ENCODE assay signal across 20 cellular contexts in genomic region chr1:214540324-214540723, GRCh38. TPM values are rescaled to one million over a fixed set of nuclear protein-coding genes. Genes with fewer than 3 reads are reported as not detected.
A peak's percentile ranks its signal among the peaks of the same experiment; 100 is the strongest.
DNase-seq lines count a peak whose midpoint lies in the region; FAIRE-seq and TF ChIP-seq lines count a peak whose summit lies in the region.
"Had no signal": no experiment of that assay in that cellular context is flagged by ENCODE, and none has a peak within 500 bp of the region (broad histone marks: within the 10 kb centered on the region; RNA-seq: fewer than 3 reads in every experiment).

No MANE protein-coding gene starts in this region.

- H3K9me3 Mint-ChIP-seq in mesothelial cell of epicardium, result no peaks in the 10 kb centered on the region
- H3K9me3 Mint-ChIP-seq: activated B cell treated with CpG ODN at 0.5 μM for 24 hours; activated naive CD8-positive, alpha-beta T cell treated with anti-CD3 and anti-CD28 coated beads for 36 hours; activated T-cell treated with anti-CD3 and anti-CD28 coated beads, Interleukin-2, amount 50 U/mL, for 72 hours had no signal

- no peaks in the 10 kb centered on the region for H3K9me3 ChIP-seq in WERI-Rb-1 (ENCODE audit: severe bottlenecking)
- H3K9me3 ChIP-seq: MG63 had no signal

- no peak overlapping the region for H3K4me3 Mint-ChIP-seq in mesothelial cell of epicardium
- H3K4me3 Mint-ChIP-seq: activated B cell treated with CpG ODN at 0.5 μM for 24 hours; activated naive CD8-positive, alpha-beta T cell treated with anti-CD3 and anti-CD28 coated beads for 36 hours; activated T-cell treated with anti-CD3 and anti-CD28 coated beads, Interleukin-2, amount 50 U/mL, for 72 hours; T-helper 17 cell had no signal

- H3K36me3 Mint-ChIP-seq in mesothelial cell of epicardium, result no peaks in the 10 kb centered on the region
- H3K36me3 Mint-ChIP-seq: activated naive CD8-positive, alpha-beta T cell treated with anti-CD3 and anti-CD28 coated beads for 36 hours had no signal

- H3K4me3 ChIP-seq in WERI-Rb-1 (ENCODE audit: low read depth, low read length), result no peak overlapping the region
- H3K4me3 ChIP-seq: MG63 had no signal

- DNase-seq in DMS 273 (lab: John Stamatoyannopoulos, UW; ENCODE audit: unreplicated experiment), result peak; percentile 48
- peak; percentile 47 to 91 (median 56) for DNase-seq in NCI-H1417 (lab: John Stamatoyannopoulos, UW)
- DNase-seq in WERI-Rb-1, result peak; percentile 19
- DNase-seq in mesothelial cell of epicardium (ENCODE audit: low spot score in 2 of 2, unreplicated experiment in 2 of 2), result no peak
- DNase-seq in HTR-8/SVneo (ENCODE audit: insufficient read length, low spot score), result no peak
- no peak for DNase-seq in NCI-H446 (lab: John Stamatoyannopoulos, UW)
- no peak for DNase-seq in MV-4-11 (lab: John Stamatoyannopoulos, UW)
- no peak for DNase-seq in activated effector memory CD4-positive, alpha-beta T cell treated with anti-CD3 and anti-CD28 coated beads, Interleukin-2, amount 50 U/mL, for 16 hours
- DNase-seq: activated B cell treated with CpG ODN at 0.5 μM for 24 hours; activated naive CD8-positive, alpha-beta T cell treated with anti-CD3 and anti-CD28 coated beads for 36 hours; activated T-cell treated with anti-CD3 and anti-CD28 coated beads, Interleukin-2, amount 50 U/mL, for 72 hours; brain microvascular endothelial cell; EL; MG63; SIG-M5; stimulated activated CD8-positive, alpha-beta memory T cell treated with anti-CD3 and anti-CD28 coated beads, Interleukin-4, amount 100 ng/mL, for 48 hours; T-helper 17 cell had no signal

- H3K36me3 ChIP-seq in WERI-Rb-1, result no peaks in the 10 kb centered on the region
- H3K36me3 ChIP-seq: brain microvascular endothelial cell had no signal

- peak overlapping the region; percentile 69 for H3K27ac Mint-ChIP-seq in mesothelial cell of epicardium
- H3K27ac Mint-ChIP-seq: activated B cell treated with CpG ODN at 0.5 μM for 24 hours; activated naive CD8-positive, alpha-beta T cell treated with anti-CD3 and anti-CD28 coated beads for 36 hours; activated T-cell treated with anti-CD3 and anti-CD28 coated beads, Interleukin-2, amount 50 U/mL, for 72 hours; T-helper 17 cell had no signal

- TF ChIP-seq CTCF in WERI-Rb-1 (IDR thresholded peaks at IDR 0.05; ENCODE audit: low read depth, low read length) (no peak), mesothelial cell of epicardium (IDR thresholded peaks at IDR 0.05; ENCODE audit: unreplicated experiment) (no peak)

- no peak for FAIRE-seq in HTR-8/SVneo (lab: Jason Lieb, UNC)
- FAIRE-seq: frontal cortex, H1, HepG2 had no signal

- H3K27me3 Mint-ChIP-seq in mesothelial cell of epicardium (ENCODE audit: low read depth), result no peaks in the 10 kb centered on the region

- peaks cover 58% of the 10 kb centered on the region for H3K4me1 Mint-ChIP-seq in mesothelial cell of epicardium
- H3K4me1 Mint-ChIP-seq: activated B cell treated with CpG ODN at 0.5 μM for 24 hours; activated naive CD8-positive, alpha-beta T cell treated with anti-CD3 and anti-CD28 coated beads for 36 hours had no signal

- no peak overlapping the region for H3K27ac ChIP-seq in WERI-Rb-1
- H3K27ac ChIP-seq: brain microvascular endothelial cell had no signal

- H3K27me3 ChIP-seq in WERI-Rb-1 (ENCODE audit: insufficient read depth, low read depth, severe bottlenecking), result no peaks in the 10 kb centered on the region
- H3K27me3 ChIP-seq: brain microvascular endothelial cell, MG63 had no signal

RNA-seq across cellular contexts. Expression of gene PTPN14, which starts 11.1 kb away (rescaled TPM):
- 71.8 to 75.8 TPM (median 74.9 TPM) in 3 replicates for total RNA-seq in mesothelial cell of epicardium
- total RNA-seq: activated B cell treated with CpG ODN at 0.5 μM for 24 hours had no signal

Comparison
In these comparisons a context has a peak if more than half of its experiments do, and no peak if none do; other contexts are left out.
1. DNase-seq: peak in DMS 273 (single experiment), NCI-H1417 (3 of 3) and WERI-Rb-1 (single experiment); none in mesothelial cell of epicardium (0 of 2), HTR-8/SVneo (single experiment), NCI-H446 (0 of 2), MV-4-11 (single experiment) and activated effector memory CD4-positive, alpha-beta T cell treated with anti-CD3 and anti-CD28 coated beads, Interleukin-2, amount 50 U/mL, for 16 hours (single experiment).